ENCODE assay signal across 16 cellular contexts in genomic region chr12:65524666-65525065, GRCh38.
DNase-seq lines count a peak whose midpoint lies in the region; TF ChIP-seq lines count a peak whose summit lies in the region.
"Had no signal": no experiment of that assay in that cellular context is flagged by ENCODE, and none has a peak within 500 bp of the region (broad histone marks: within the 10 kb centered on the region; RNA-seq: fewer than 3 reads in every experiment).

No MANE protein-coding gene starts in this region.

- no peak overlapping the region for H3K4me3 Mint-ChIP-seq in T-helper 2 cell treated with Interferon-gamma antibody and Interleukin-4, amounts not matched to agents 5 μg/mL and 100 μg/mL, for 36 hours

- H3K4me1 ChIP-seq in Peyer's patch (no peaks in the 10 kb centered on the region), stomach (no peaks in the 10 kb centered on the region)
- H3K4me1 ChIP-seq: BLaER1 had no signal

- no peak for TF ChIP-seq POLR2A in Peyer's patch (IDR thresholded peaks at IDR 0.05)
- TF ChIP-seq POLR2A in stomach (IDR thresholded peaks at IDR 0.05), result no peak

- H3K27me3 Mint-ChIP-seq in T-helper 2 cell treated with Interferon-gamma antibody and Interleukin-4, amounts not matched to agents 5 μg/mL and 100 μg/mL, for 36 hours (ENCODE audit: low read depth), result no peaks in the 10 kb centered on the region

- H3K27ac ChIP-seq in Peyer's patch, result no peak overlapping the region
- no peak overlapping the region for H3K27ac ChIP-seq in stomach
- H3K27ac ChIP-seq: BLaER1, ovary had no signal

- DNase-seq in Daoy (ENCODE audit: low read depth) (peak; percentile 74), NCI-H226 (peak; percentile 52), choroid plexus epithelial cell (ENCODE audit: low read depth) (peak; percentile 91), kidney tubule cell (ENCODE audit: low spot score) (peak; percentile 51), Peyer's patch (no peak), amygdala (lab: John Stamatoyannopoulos, UW) (no peak), stomach (no peak)
- DNase-seq in T-helper 2 cell treated with Interferon-gamma antibody and Interleukin-4, amounts not matched to agents 5 μg/mL and 100 μg/mL, for 36 hours (ENCODE audit: low spot score), result no peak
- DNase-seq: activated CD8-positive, alpha-beta memory T cell treated with anti-CD3 and anti-CD28 coated beads for 24 hours; activated effector memory CD4-positive, alpha-beta T cell treated with Interleukin-2 at 50 U/mL for 16 hours; effector CD8-positive, alpha-beta T cell; glutamatergic neuron; mucosa of descending colon; ovary; SHP77 treated with DMSO at 0.1 percent for 48 hours had no signal

- H3K36me3 Mint-ChIP-seq in T-helper 2 cell treated with Interferon-gamma antibody and Interleukin-4, amounts not matched to agents 5 μg/mL and 100 μg/mL, for 36 hours (ENCODE audit: low read depth), result no peaks in the 10 kb centered on the region

- H3K27me3 ChIP-seq in Peyer's patch, result no peaks in the 10 kb centered on the region
- H3K27me3 ChIP-seq in stomach, result no peaks in the 10 kb centered on the region
- H3K27me3 ChIP-seq: BLaER1, ovary had no signal

- 61 to 74% (median 65%) methylated on average over 2 of the region's 2 CpGs for WGBS in stomach, 5 donors

- TF ChIP-seq EP300 in stomach (IDR thresholded peaks at IDR 0.05), result no peak

- H3K9me3 ChIP-seq in Peyer's patch, result no peaks in the 10 kb centered on the region
- H3K9me3 ChIP-seq in stomach, result no peaks in the 10 kb centered on the region
- H3K9me3 ChIP-seq: mucosa of descending colon, ovary had no signal

- no peaks in the 10 kb centered on the region for H3K9me3 Mint-ChIP-seq in T-helper 2 cell treated with Interferon-gamma antibody and Interleukin-4, amounts not matched to agents 5 μg/mL and 100 μg/mL, for 36 hours

- no peak overlapping the region for H3K27ac Mint-ChIP-seq in T-helper 2 cell treated with Interferon-gamma antibody and Interleukin-4, amounts not matched to agents 5 μg/mL and 100 μg/mL, for 36 hours

- H3K36me3 ChIP-seq in Peyer's patch, result no peaks in the 10 kb centered on the region
- no peaks in the 10 kb centered on the region for H3K36me3 ChIP-seq in stomach
- H3K36me3 ChIP-seq: BLaER1, ovary had no signal

- no peak overlapping the region for H3K4me3 ChIP-seq in choroid plexus epithelial cell (ENCODE audit: low read depth, low read length)
- H3K4me3 ChIP-seq in Peyer's patch, result no peak overlapping the region
- no peak overlapping the region for H3K4me3 ChIP-seq in stomach
- H3K4me3 ChIP-seq: BLaER1, mucosa of descending colon, ovary had no signal

- intact Hi-C loops in stomach (cut with DNase I; ENCODE audit: low total_unique reads), result no loop called here

- TF ChIP-seq CTCF in choroid plexus epithelial cell (conservative IDR thresholded peaks at IDR 0.05; ENCODE audit: low read depth, low read length) (no peak), Peyer's patch (IDR thresholded peaks at IDR 0.05) (no peak), stomach (IDR thresholded peaks at IDR 0.05) (no peak)

- no peaks in the 10 kb centered on the region for H3K4me1 Mint-ChIP-seq in T-helper 2 cell treated with Interferon-gamma antibody and Interleukin-4, amounts not matched to agents 5 μg/mL and 100 μg/mL, for 36 hours (ENCODE audit: low read depth)

Comparison
In these comparisons a context has a peak if more than half of its experiments do, and no peak if none do; other contexts are left out.
1. DNase-seq: peak in Daoy (single experiment), NCI-H226 (single experiment), choroid plexus epithelial cell (single experiment) and kidney tubule cell (single experiment); none in Peyer's patch (0 of 3), amygdala (0 of 56), stomach (single experiment) and T-helper 2 cell treated with Interferon-gamma antibody and Interleukin-4, amounts not matched to agents 5 μg/mL and 100 μg/mL, for 36 hours (single experiment).